1 cellular context compared by ENCODE assay signal in the genomic region with DNA sequence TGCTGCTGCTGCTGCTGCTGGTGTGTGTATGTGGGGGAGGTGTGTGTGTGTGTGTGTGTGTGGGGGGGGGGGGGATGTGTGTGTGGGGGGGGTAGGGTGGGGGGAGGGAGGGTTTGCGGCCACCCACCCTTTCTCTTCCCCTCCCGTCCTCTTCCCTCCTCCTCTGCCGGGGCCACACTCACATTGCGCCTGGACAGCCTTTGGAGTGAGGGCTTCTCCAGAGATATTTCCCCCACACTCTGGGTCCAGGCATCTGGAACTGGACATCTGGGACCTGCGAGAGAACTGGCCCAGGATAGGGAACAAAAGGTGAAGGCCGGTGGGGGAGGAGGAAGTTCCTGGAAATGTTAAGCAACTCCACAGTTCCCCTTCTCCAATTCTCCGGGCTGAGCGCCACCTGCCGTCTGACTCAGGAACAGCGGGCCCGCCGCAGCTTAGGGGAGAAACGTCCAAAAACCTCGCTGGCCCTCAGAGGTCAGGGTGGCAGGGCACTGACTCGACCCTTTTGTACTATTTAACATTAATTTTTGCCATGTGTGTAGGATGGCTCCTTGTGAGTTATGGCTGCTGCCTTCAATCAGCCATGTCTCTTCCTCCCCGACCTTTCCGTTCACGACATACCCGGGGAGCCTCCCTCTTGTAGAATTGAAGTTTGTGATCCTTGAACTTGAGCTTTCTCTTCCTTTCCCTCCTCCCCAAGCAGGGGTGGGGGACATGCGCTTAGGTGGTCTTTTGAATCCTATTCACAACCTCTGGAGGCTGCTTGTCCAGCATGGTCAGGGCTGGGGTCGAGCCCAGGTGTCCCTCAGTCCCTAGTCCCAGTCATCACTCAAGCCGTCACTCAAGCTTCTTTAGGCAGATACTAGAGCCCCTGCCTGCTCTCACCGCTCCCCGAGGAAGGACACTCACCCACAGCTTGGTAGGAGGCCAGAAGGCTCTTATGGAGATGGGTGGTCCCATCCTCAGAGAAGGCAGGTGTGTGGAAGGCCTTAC.
TF ChIP-seq lines count a peak whose summit lies in the region.

TSS of gene C1RL (minus strand) at position 287 of the 993 bp plus-strand sequence. CDS start at position 253, 34 bp downstream.

TF ChIP-seq in HepG2, 621 proteins besides CTCF, POLR2A, EP300 and RAD21 (continued from another document and continues in another):
- TF ChIP-seq DZIP1 (CRISPR knock-in tag; IDR thresholded peaks at IDR 0.05): no peak
- no peak for TF ChIP-seq SOX13 (IDR thresholded peaks at IDR 0.05)
- peak in 1 of 2 experiments; percentile 77; a peak in 2 of 4 replicates for TF ChIP-seq SOX13 (CRISPR knock-in tag; conservative IDR thresholded peaks at IDR 0.05 in 1 of 2, IDR thresholded peaks at IDR 0.05 in 1 of 2)
- no peak for TF ChIP-seq THYN1 (CRISPR knock-in tag; IDR thresholded peaks at IDR 0.05; ENCODE audit: borderline replicate concordance, low read depth)
- peak; percentile 78; the same call in 1 of the 2 replicates for TF ChIP-seq ZGPAT (CRISPR knock-in tag; IDR thresholded peaks at IDR 0.05)
- no peak for TF ChIP-seq YEATS2 (CRISPR knock-in tag; IDR thresholded peaks at IDR 0.05; ENCODE audit: borderline replicate concordance)
- TF ChIP-seq SCMH1 (CRISPR knock-in tag; IDR thresholded peaks at IDR 0.05; ENCODE audit: borderline replicate concordance): no peak
- no peak for TF ChIP-seq GTF2F1 (IDR thresholded peaks at IDR 0.05; ENCODE audit: low read length)
- no peak for TF ChIP-seq ZNF766 (CRISPR knock-in tag; IDR thresholded peaks at IDR 0.05; ENCODE audit: borderline replicate concordance)
- no peak for TF ChIP-seq ZNF274 (CRISPR knock-in tag; IDR thresholded peaks at IDR 0.05)
- TF ChIP-seq ZNF350 (CRISPR knock-in tag; IDR thresholded peaks at IDR 0.05; ENCODE audit: borderline replicate concordance, low read depth): 0 out of 2 replicates have a peak, but pooled peaks have one; percentile 27
- no peak for TF ChIP-seq CENPT (CRISPR knock-in tag; IDR thresholded peaks at IDR 0.05; ENCODE audit: low read depth)
- peak; percentile 10; the same call in 1 of the 2 replicates for TF ChIP-seq TBX2 (CRISPR knock-in tag; IDR thresholded peaks at IDR 0.05; ENCODE audit: borderline replicate concordance)
- no peak for TF ChIP-seq ELF4 (CRISPR knock-in tag; IDR thresholded peaks at IDR 0.05; ENCODE audit: borderline replicate concordance)
- TF ChIP-seq ZNF543 (CRISPR knock-in tag; IDR thresholded peaks at IDR 0.05): no peak
- no peak for TF ChIP-seq MZF1 (CRISPR knock-in tag; IDR thresholded peaks at IDR 0.05; ENCODE audit: borderline replicate concordance)
- no peak for TF ChIP-seq HCFC1 (IDR thresholded peaks at IDR 0.05; ENCODE audit: low read depth, low read length)
- TF ChIP-seq SOX5 (CRISPR knock-in tag; IDR thresholded peaks at IDR 0.05; ENCODE audit: borderline replicate concordance): peak; percentile 69; the same call in 1 of the 2 replicates
- no peak for TF ChIP-seq ZNF724P (CRISPR knock-in tag; IDR thresholded peaks at IDR 0.05; ENCODE audit: borderline replicate concordance)
- no peak for TF ChIP-seq EEA1 (CRISPR knock-in tag; IDR thresholded peaks at IDR 0.05; ENCODE audit: borderline replicate concordance)
- no peak for TF ChIP-seq ZNF619 (CRISPR knock-in tag; IDR thresholded peaks at IDR 0.05)
- TF ChIP-seq, protein P1, sequence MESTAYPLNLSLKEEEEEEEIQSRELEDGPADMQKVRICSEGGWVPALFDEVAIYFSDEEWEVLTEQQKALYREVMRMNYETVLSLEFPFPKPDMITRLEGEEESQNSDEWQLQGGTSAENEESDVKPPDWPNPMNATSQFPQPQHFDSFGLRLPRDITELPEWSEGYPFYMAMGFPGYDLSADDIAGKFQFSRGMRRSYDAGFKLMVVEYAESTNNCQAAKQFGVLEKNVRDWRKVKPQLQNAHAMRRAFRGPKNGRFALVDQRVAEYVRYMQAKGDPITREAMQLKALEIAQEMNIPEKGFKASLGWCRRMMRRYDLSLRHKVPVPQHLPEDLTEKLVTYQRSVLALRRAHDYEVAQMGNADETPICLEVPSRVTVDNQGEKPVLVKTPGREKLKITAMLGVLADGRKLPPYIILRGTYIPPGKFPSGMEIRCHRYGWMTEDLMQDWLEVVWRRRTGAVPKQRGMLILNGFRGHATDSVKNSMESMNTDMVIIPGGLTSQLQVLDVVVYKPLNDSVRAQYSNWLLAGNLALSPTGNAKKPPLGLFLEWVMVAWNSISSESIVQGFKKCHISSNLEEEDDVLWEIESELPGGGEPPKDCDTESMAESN (CRISPR knock-in tag; conservative IDR thresholded peaks at IDR 0.05): no peak; the same call in 1 of the 2 replicates
- no peak for TF ChIP-seq PTBP1 (IDR thresholded peaks at IDR 0.05; ENCODE audit: low read depth, low read length, poor library complexity, severe bottlenecking)
- no peak for TF ChIP-seq EZH2 (conservative IDR thresholded peaks at IDR 0.05; ENCODE audit: low read depth, low read length)
- no peak; the same call in 1 of the 2 replicates for TF ChIP-seq ZNF564 (CRISPR knock-in tag; IDR thresholded peaks at IDR 0.05)
- no peak for TF ChIP-seq NCOA5 (CRISPR knock-in tag; IDR thresholded peaks at IDR 0.05)
- no peak for TF ChIP-seq SETDB1 (CRISPR knock-in tag; IDR thresholded peaks at IDR 0.05; ENCODE audit: borderline replicate concordance)
- TF ChIP-seq NFE2L1 (CRISPR knock-in tag; IDR thresholded peaks at IDR 0.05; ENCODE audit: borderline replicate concordance): no peak
- TF ChIP-seq, protein P2, sequence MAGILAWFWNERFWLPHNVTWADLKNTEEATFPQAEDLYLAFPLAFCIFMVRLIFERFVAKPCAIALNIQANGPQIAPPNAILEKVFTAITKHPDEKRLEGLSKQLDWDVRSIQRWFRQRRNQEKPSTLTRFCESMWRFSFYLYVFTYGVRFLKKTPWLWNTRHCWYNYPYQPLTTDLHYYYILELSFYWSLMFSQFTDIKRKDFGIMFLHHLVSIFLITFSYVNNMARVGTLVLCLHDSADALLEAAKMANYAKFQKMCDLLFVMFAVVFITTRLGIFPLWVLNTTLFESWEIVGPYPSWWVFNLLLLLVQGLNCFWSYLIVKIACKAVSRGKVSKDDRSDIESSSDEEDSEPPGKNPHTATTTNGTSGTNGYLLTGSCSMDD (CRISPR knock-in tag; IDR thresholded peaks at IDR 0.05): no peak
- TF ChIP-seq POGZ (CRISPR knock-in tag; IDR thresholded peaks at IDR 0.05): 0 out of 2 replicates have a peak, but pooled peaks have one; percentile 23
- peak; percentile 4; the same call in 1 of the 2 replicates for TF ChIP-seq ZMYM4 (CRISPR knock-in tag; IDR thresholded peaks at IDR 0.05)
- no peak for TF ChIP-seq ZBTB37 (CRISPR knock-in tag; IDR thresholded peaks at IDR 0.05)
- no peak for TF ChIP-seq ZNF260 (CRISPR knock-in tag; IDR thresholded peaks at IDR 0.05; ENCODE audit: borderline replicate concordance, low read depth)
- TF ChIP-seq NFIC (IDR thresholded peaks at IDR 0.05; ENCODE audit: low read length): no peak
- TF ChIP-seq MED13 (CRISPR knock-in tag; IDR thresholded peaks at IDR 0.05): peak; percentile 49; the same call in 1 of the 2 replicates
- peak; percentile 44 for TF ChIP-seq GABPB1 (CRISPR knock-in tag; IDR thresholded peaks at IDR 0.05)
- no peak for TF ChIP-seq AKNA (CRISPR knock-in tag; IDR thresholded peaks at IDR 0.05; ENCODE audit: borderline replicate concordance)
- no peak for TF ChIP-seq ZNF577 (CRISPR knock-in tag; IDR thresholded peaks at IDR 0.05; ENCODE audit: borderline replicate concordance, low read depth)
- TF ChIP-seq ZNF138 (CRISPR knock-in tag; IDR thresholded peaks at IDR 0.05; ENCODE audit: low read depth): no peak
- TF ChIP-seq PAF1 (CRISPR knock-in tag; IDR thresholded peaks at IDR 0.05): no peak
- TF ChIP-seq DR1 (CRISPR knock-in tag; IDR thresholded peaks at IDR 0.05): no peak; the same call in 1 of the 2 replicates
- TF ChIP-seq THAP11 (CRISPR knock-in tag; IDR thresholded peaks at IDR 0.05): peak; percentile 45; the same call in 1 of the 2 replicates
- TF ChIP-seq ZNF264 (CRISPR knock-in tag; IDR thresholded peaks at IDR 0.05): no peak
- 0 out of 2 replicates have a peak, but pooled peaks have one; percentile 27 for TF ChIP-seq HNRNPL (IDR thresholded peaks at IDR 0.05; ENCODE audit: low read depth, low read length)
- TF ChIP-seq ZNF296 (CRISPR knock-in tag; conservative IDR thresholded peaks at IDR 0.05): no peak
- no peak for TF ChIP-seq KDM4B (CRISPR knock-in tag; IDR thresholded peaks at IDR 0.05)
